Comparison of ENCODE assay signal across 32 cellular contexts in genomic region chr2:57753636-57754035, GRCh38.
"Had no signal": no experiment of that assay in that cellular context is flagged by ENCODE, and none has a peak within 500 bp of the region (broad histone marks: within the 10 kb centered on the region; RNA-seq: fewer than 3 reads in every experiment).

No MANE protein-coding gene starts in this region.

- DNase-seq: activated B cell treated with CpG ODN at 0.5 μM for 24 hours; activated CD4-positive, alpha-beta T cell treated with anti-CD3 and anti-CD28 coated beads for 48 hours; activated CD4-positive, alpha-beta T cell treated with anti-CD3 and anti-CD28 coated beads, Interleukin-2, amount 50 U/mL, for 1 hour; activated CD4-positive, alpha-beta T cell treated with anti-CD3 and anti-CD28 coated beads, Interleukin-2, amount 50 U/mL, for 48 hours; activated CD8-positive, alpha-beta memory T cell treated with anti-CD3 and anti-CD28 coated beads for 24 hours; activated CD8-positive, alpha-beta T cell treated with anti-CD3 and anti-CD28 coated beads for 36 hours; activated effector memory CD4-positive, alpha-beta T cell treated with Interleukin-2 at 50 U/mL for 16 hours; activated gamma-delta T cell treated with Interleukin-2 at 50 U/mL for 16 hours; activated naive CD4-positive, alpha-beta T cell treated with anti-CD3 and anti-CD28 coated beads, Interleukin-2, amount 50 U/mL, for 16 hours; activated naive CD4-positive, alpha-beta T cell treated with Interleukin-2 at 50 U/mL for 16 hours; activated T-cell treated with anti-CD3 and anti-CD28 coated beads, Interleukin-2, amount 50 U/mL, for 4 hours; amniotic stem cell; anterior cingulate cortex; brain microvascular endothelial cell; dermis blood vessel endothelial cell; effector CD4-positive, alpha-beta T cell; effector memory CD8-positive, alpha-beta T cell; erythroblast; foreskin keratinocyte; gastrocnemius medialis; glutamatergic neuron; heart left ventricle; T-helper 2 cell had no signal

- H3K36me3 Mint-ChIP-seq: activated naive CD8-positive, alpha-beta T cell had no signal

- H3K27ac Mint-ChIP-seq: activated B cell treated with CpG ODN at 0.5 μM for 24 hours; activated CD8-positive, alpha-beta T cell treated with anti-CD3 and anti-CD28 coated beads for 36 hours; activated naive CD8-positive, alpha-beta T cell; activated T-helper 17 cell treated with anti-CD3 and anti-CD28 coated beads, Interleukin-2, amount 50 U/mL, for 72 hours; effector memory CD8-positive, alpha-beta T cell had no signal

- FAIRE-seq: astrocyte, bronchial epithelial cell had no signal

- H3K27me3 Mint-ChIP-seq: activated B cell treated with CpG ODN at 0.5 μM for 24 hours; activated T-helper 17 cell treated with anti-CD3 and anti-CD28 coated beads, Interleukin-2, amount 50 U/mL, for 72 hours; central memory CD8-positive, alpha-beta T cell had no signal

- H3K4me1 ChIP-seq: esophagus muscularis mucosa, foreskin keratinocyte, gastrocnemius medialis, heart left ventricle had no signal

- H3K27ac ChIP-seq: brain microvascular endothelial cell, coronary artery, esophagus muscularis mucosa, foreskin keratinocyte, gastrocnemius medialis, heart left ventricle, VCaP had no signal

- H3K36me3 ChIP-seq: brain microvascular endothelial cell, esophagus muscularis mucosa, gastrocnemius medialis, heart left ventricle had no signal

- H3K4me1 Mint-ChIP-seq: activated T-helper 17 cell treated with anti-CD3 and anti-CD28 coated beads, Interleukin-2, amount 50 U/mL, for 72 hours; central memory CD8-positive, alpha-beta T cell had no signal

- H3K4me3 ChIP-seq: coronary artery, esophagus muscularis mucosa, gastrocnemius medialis, heart left ventricle had no signal

- H3K9me3 Mint-ChIP-seq: activated B cell treated with CpG ODN at 0.5 μM for 24 hours; activated CD8-positive, alpha-beta T cell treated with anti-CD3 and anti-CD28 coated beads for 36 hours; activated T-cell treated with anti-CD3 and anti-CD28 coated beads, Interleukin-2, amount 50 U/mL, for 4 hours; activated T-helper 17 cell treated with anti-CD3 and anti-CD28 coated beads, Interleukin-2, amount 50 U/mL, for 72 hours; central memory CD8-positive, alpha-beta T cell; effector memory CD8-positive, alpha-beta T cell had no signal

- H3K4me3 Mint-ChIP-seq: activated B cell treated with CpG ODN at 0.5 μM for 24 hours; activated CD8-positive, alpha-beta T cell treated with anti-CD3 and anti-CD28 coated beads for 36 hours; activated naive CD8-positive, alpha-beta T cell; activated T-cell treated with anti-CD3 and anti-CD28 coated beads, Interleukin-2, amount 50 U/mL, for 4 hours; activated T-helper 17 cell treated with anti-CD3 and anti-CD28 coated beads, Interleukin-2, amount 50 U/mL, for 72 hours; central memory CD8-positive, alpha-beta T cell; effector memory CD8-positive, alpha-beta T cell had no signal

- H3K27me3 ChIP-seq: brain microvascular endothelial cell, esophagus muscularis mucosa, gastrocnemius medialis, heart left ventricle had no signal

- ATAC-seq: activated CD4-positive, CD25-positive, alpha-beta regulatory T cell treated with anti-CD3 and anti-CD28 coated beads, Interleukin-2, amount 50 U/mL, for 24 hours; activated CD8-positive, alpha-beta T cell treated with anti-CD3 and anti-CD28 coated beads for 36 hours; activated T-cell treated with anti-CD3 and anti-CD28 coated beads, Interleukin-2, amount 50 U/mL, for 4 hours; activated T-helper 17 cell treated with anti-CD3 and anti-CD28 coated beads, Interleukin-2, amount 50 U/mL, for 72 hours; effector memory CD8-positive, alpha-beta T cell; foreskin keratinocyte; gastrocnemius medialis; heart left ventricle had no signal
